In genomic region chr4:54842226-54843055, GRCh38 we compare ENCODE assay signal across 1 cellular context.
TF ChIP-seq lines count a peak whose summit lies in the region.

No MANE protein-coding gene starts in this region.

TF ChIP-seq in K562, 482 proteins besides CTCF, POLR2A, EP300 and RAD21 (continued from another document):
- TF ChIP-seq PBX2 (CRISPR knock-in tag; IDR thresholded peaks at IDR 0.05; ENCODE audit: low read depth) (no peak), PBX2 (tag; conservative IDR thresholded peaks at IDR 0.05; ENCODE audit: low read depth) (0 out of 2 replicates have a peak, but pooled peaks have one; percentile 13), MLLT1 (IDR thresholded peaks at IDR 0.05) (no peak), SPI1 (IDR thresholded peaks at IDR 0.05; ENCODE audit: borderline replicate concordance, low read depth, low read length) (0 out of 2 replicates have a peak, but pooled peaks have one; percentile 17), CBFA2T2 (conservative IDR thresholded peaks at IDR 0.05) (0 out of 2 replicates have a peak, but pooled peaks have one; percentile 14)
